ENCODE assay signal across 8 cellular contexts in genomic region chr6:20564269-20564668, GRCh38. TPM values are rescaled to one million over a fixed set of nuclear protein-coding genes. Genes with fewer than 3 reads are reported as not detected.
DNase-seq lines count a peak whose midpoint lies in the region; ATAC-seq and TF ChIP-seq lines count a peak whose summit lies in the region.

No MANE protein-coding gene starts in this region.

- no peak overlapping the region for H3K27ac Mint-ChIP-seq in activated naive CD8-positive, alpha-beta T cell treated with anti-CD3 and anti-CD28 coated beads, Interleukin-2, amount 10 ng/mL, durations not matched to agents 7 days and 5 days
- no peak overlapping the region for H3K27ac Mint-ChIP-seq in activated naive CD8-positive, alpha-beta T cell treated with anti-CD3 and anti-CD28 coated beads, Interleukin-2, amount 50 U/mL, for 24 hours
- H3K27ac Mint-ChIP-seq in endodermal cell = no peak overlapping the region

- H3K4me3 Mint-ChIP-seq in activated naive CD8-positive, alpha-beta T cell treated with anti-CD3 and anti-CD28 coated beads, Interleukin-2, amount 10 ng/mL, durations not matched to agents 7 days and 5 days = peak overlapping the region; percentile 48
- H3K4me3 Mint-ChIP-seq in activated naive CD8-positive, alpha-beta T cell treated with anti-CD3 and anti-CD28 coated beads, Interleukin-2, amount 50 U/mL, for 24 hours = no peak overlapping the region
- H3K4me3 Mint-ChIP-seq in endodermal cell = no peak overlapping the region

- H3K9ac ChIP-seq in endodermal cell (ENCODE audit: extremely low read depth, low read length, poor library complexity, severe bottlenecking) = no peak overlapping the region

- H3K9me3 ChIP-seq in endodermal cell (ENCODE audit: control insufficient read depth, low read length) (no peaks in the 10 kb centered on the region), prostate gland (no peaks in the 10 kb centered on the region)

- intact Hi-C loops in prostate gland (cut with DNase I) = loop anchor here (2.0 to 10.0 kb wide), 2 partner anchors 1025 to 1911 kb away; no protein-coding TSS in a partner anchor

- H3K27me3 ChIP-seq in endodermal cell (ENCODE audit: control insufficient read depth, insufficient read depth, low read length, poor library complexity, severe bottlenecking) = no peaks in the 10 kb centered on the region
- H3K27me3 ChIP-seq in prostate gland (replicated peaks; ENCODE audit: insufficient read depth) = no peaks in the 10 kb centered on the region

- TF ChIP-seq POLR2A in prostate gland (IDR thresholded peaks at IDR 0.05) = no peak

- peaks cover 10% of the 10 kb centered on the region for H3K36me3 Mint-ChIP-seq in activated naive CD8-positive, alpha-beta T cell treated with anti-CD3 and anti-CD28 coated beads, Interleukin-2, amount 10 ng/mL, durations not matched to agents 7 days and 5 days
- peaks cover 9% of the 10 kb centered on the region for H3K36me3 Mint-ChIP-seq in activated naive CD8-positive, alpha-beta T cell treated with anti-CD3 and anti-CD28 coated beads, Interleukin-2, amount 50 U/mL, for 24 hours (ENCODE audit: low read depth)
- peaks cover 6% of the 10 kb centered on the region for H3K36me3 Mint-ChIP-seq in endodermal cell (ENCODE audit: low read depth)

- H3K4me3 ChIP-seq in endodermal cell (ENCODE audit: low read length) (no peak overlapping the region), prostate gland (no peak overlapping the region)

- no peaks in the 10 kb centered on the region for H3K27me3 Mint-ChIP-seq in activated naive CD8-positive, alpha-beta T cell treated with anti-CD3 and anti-CD28 coated beads, Interleukin-2, amount 10 ng/mL, durations not matched to agents 7 days and 5 days
- H3K27me3 Mint-ChIP-seq in activated naive CD8-positive, alpha-beta T cell treated with anti-CD3 and anti-CD28 coated beads, Interleukin-2, amount 50 U/mL, for 24 hours = no peaks in the 10 kb centered on the region
- H3K27me3 Mint-ChIP-seq in endodermal cell (ENCODE audit: insufficient read depth) = no peaks in the 10 kb centered on the region

- TF ChIP-seq CTCF in endodermal cell (conservative IDR thresholded peaks at IDR 0.05) (peak; percentile 80), prostate gland (IDR thresholded peaks at IDR 0.05) (peak in 3 of 4 experiments; percentile 54 to 64 (median 58))

- H3K9me3 Mint-ChIP-seq in activated naive CD8-positive, alpha-beta T cell treated with anti-CD3 and anti-CD28 coated beads, Interleukin-2, amount 10 ng/mL, durations not matched to agents 7 days and 5 days = no peaks in the 10 kb centered on the region
- no peaks in the 10 kb centered on the region for H3K9me3 Mint-ChIP-seq in activated naive CD8-positive, alpha-beta T cell treated with anti-CD3 and anti-CD28 coated beads, Interleukin-2, amount 50 U/mL, for 24 hours
- peaks cover 4% of the 10 kb centered on the region for H3K9me3 Mint-ChIP-seq in endodermal cell

- H3K36me3 ChIP-seq in endodermal cell (ENCODE audit: control insufficient read depth, insufficient read depth, low read length) (no peaks in the 10 kb centered on the region), prostate gland (no peaks in the 10 kb centered on the region)

- DNase-seq in activated naive CD8-positive, alpha-beta T cell treated with anti-CD3 and anti-CD28 coated beads, Interleukin-2, amount 10 ng/mL, durations not matched to agents 7 days and 5 days = no peak
- no peak for DNase-seq in activated naive CD8-positive, alpha-beta T cell treated with anti-CD3 and anti-CD28 coated beads, Interleukin-2, amount 50 U/mL, for 24 hours
- DNase-seq in NCI-H2171 treated with DMSO at 0.1 percent for 48 hours (lab: John Stamatoyannopoulos, UW) (peak; percentile 69), endodermal cell (no peak), prostate gland (ENCODE audit: low spot score) (no peak)

- H3K27ac ChIP-seq in endodermal cell (ENCODE audit: low read depth, low read length) (no peak overlapping the region), prostate gland (no peak overlapping the region)

- H3K4me1 ChIP-seq in endodermal cell (ENCODE audit: control insufficient read depth, insufficient read depth, low read length) (no peaks in the 10 kb centered on the region), prostate gland (replicated peaks) (no peaks in the 10 kb centered on the region)

- POLR2A ChIA-PET in activated naive CD8-positive, alpha-beta T cell treated with anti-CD3 and anti-CD28 coated beads, Interleukin-2, amount 10 ng/mL, durations not matched to agents 7 days and 5 days (lab: Charles Lee) = interaction anchor here (0.7 to 2.5 kb wide), 2 partner anchors 8 to 1024 kb away, joined by 3 to 12 read pairs; no protein-coding TSS in a partner anchor

- ATAC-seq in activated naive CD8-positive, alpha-beta T cell treated with anti-CD3 and anti-CD28 coated beads, Interleukin-2, amount 10 ng/mL, durations not matched to agents 7 days and 5 days (ENCODE audit: low read depth) = no peak
- no peak for ATAC-seq in activated naive CD8-positive, alpha-beta T cell treated with anti-CD3 and anti-CD28 coated beads, Interleukin-2, amount 50 U/mL, for 24 hours
- ATAC-seq in GM18498 (IDR thresholded peaks at IDR 0.05; ENCODE audit: unreplicated experiment) (no peak), GM18870 (IDR thresholded peaks at IDR 0.05; ENCODE audit: unreplicated experiment) (no peak), GM21528 (IDR thresholded peaks at IDR 0.05; ENCODE audit: low FRiP score, unreplicated experiment) (no peak)

- peaks cover 12% of the 10 kb centered on the region for H3K4me1 Mint-ChIP-seq in activated naive CD8-positive, alpha-beta T cell treated with anti-CD3 and anti-CD28 coated beads, Interleukin-2, amount 10 ng/mL, durations not matched to agents 7 days and 5 days
- peaks cover 18% of the 10 kb centered on the region for H3K4me1 Mint-ChIP-seq in activated naive CD8-positive, alpha-beta T cell treated with anti-CD3 and anti-CD28 coated beads, Interleukin-2, amount 50 U/mL, for 24 hours
- H3K4me1 Mint-ChIP-seq in endodermal cell = no peaks in the 10 kb centered on the region

RNA-seq across cellular contexts. Expression of gene CDKAL1, which starts 30.0 kb away (rescaled TPM):
- total RNA-seq in activated naive CD8-positive, alpha-beta T cell treated with anti-CD3 and anti-CD28 coated beads, Interleukin-2, amount 10 ng/mL, durations not matched to agents 7 days and 5 days = 10 to 100 TPM; 22.7 to 24.4 TPM
- 10 to 100 TPM; 23.5 to 26.4 TPM for total RNA-seq in endodermal cell
- polyA plus RNA-seq in endodermal cell (2013, experiment 1 of 2) = 14.2 TPM
- 13.7 TPM for polyA plus RNA-seq in endodermal cell (2013, experiment 2 of 2)
- total RNA-seq in prostate gland = 10 to 100 TPM; 12.1 to 19.0 TPM
